Comparison of ENCODE assay signal across 11 cellular contexts in genomic region chr5:6502421-6502820, GRCh38. TPM values are rescaled to one million over a fixed set of nuclear protein-coding genes. Genes with fewer than 3 reads are reported as not detected.
"Had no signal": no experiment of that assay in that cellular context is flagged by ENCODE, and none has a peak within 500 bp of the region (broad histone marks: within the 10 kb centered on the region; RNA-seq: fewer than 3 reads in every experiment).

No MANE protein-coding gene starts in this region.

- H3K9me3 Mint-ChIP-seq: HFFc6 had no signal

- H2AFZ ChIP-seq: GM23248 had no signal

- ATAC-seq: HepG2 had no signal

- H3K27ac ChIP-seq: GM23248, HL-60 had no signal

- H3K4me3 ChIP-seq: GM23248 had no signal

- FAIRE-seq: H1, H54, HepG2 had no signal

- H3K27ac Mint-ChIP-seq: H9, HFFc6 had no signal

- H3K9ac ChIP-seq: GM23248 had no signal

- DNase-seq: GM23248, H9, HCEC 1CT, HFFc6, KG1 had no signal

- H3K4me1 Mint-ChIP-seq: H9 had no signal

- H3K4me3 Mint-ChIP-seq: H9, HFFc6, IgD-negative memory B cell had no signal

RNA-seq across cellular contexts. Expression of gene UBE2QL1, which starts 53.8 kb away (rescaled TPM):
- total RNA-seq: GM23248, HepG2, HFFc6, HT1080 had no signal
- polyA plus RNA-seq: GM23248, HepG2, IgD-negative memory B cell had no signal
